Comparison of ENCODE assay signal across 8 cellular contexts in genomic region chr14:103716091-103716801, GRCh38. TPM values are rescaled to one million over a fixed set of nuclear protein-coding genes. Genes with fewer than 3 reads are reported as not detected.
DNase-seq lines count a peak whose midpoint lies in the region; ATAC-seq and TF ChIP-seq lines count a peak whose summit lies in the region.

No MANE protein-coding gene starts in this region.

- TF ChIP-seq CTCF in RWPE2 (IDR thresholded peaks at IDR 0.05; ENCODE audit: poor library complexity, severe bottlenecking) (no peak), epithelial cell of proximal tubule (conservative IDR thresholded peaks at IDR 0.05; ENCODE audit: low read depth, low read length) (no peak)

- no peaks in the 10 kb centered on the region for H3K9me3 Mint-ChIP-seq in natural killer cell treated with Interleukin-12 subunit alpha and Interleukin-12 subunit beta and Interleukin-15 and Interleukin-18, amount 100 ng/mL, for 72 hours

- peak overlapping the region; percentile 86 for H3K27ac ChIP-seq in RWPE2 (ENCODE audit: poor library complexity, severe bottlenecking)

- peak; percentile 60 for DNase-seq in DMS 273 (lab: John Stamatoyannopoulos, UW; ENCODE audit: unreplicated experiment)
- DNase-seq in DMS 273 treated with DMSO at 0.1 percent for 48 hours (lab: John Stamatoyannopoulos, UW) = no peak
- DNase-seq in HCEC 1CT = peak; percentile 17
- no peak for DNase-seq in RWPE2 (ENCODE audit: low spot score)
- DNase-seq in epithelial cell of proximal tubule (ENCODE audit: low read depth) = no peak
- no peak for DNase-seq in natural killer cell treated with Interleukin-12 subunit alpha and Interleukin-12 subunit beta and Interleukin-15 and Interleukin-18, amount 100 ng/mL, for 72 hours (ENCODE audit: low spot score)
- no peak for DNase-seq in SW 1271 (lab: John Stamatoyannopoulos, UW)

- H3K4me1 Mint-ChIP-seq in natural killer cell treated with Interleukin-12 subunit alpha and Interleukin-12 subunit beta and Interleukin-15 and Interleukin-18, amount 100 ng/mL, for 72 hours (ENCODE audit: low read depth in 2 of 2) = peaks cover 8 to 25% of the 10 kb centered on the region in 2 donors

- peaks cover 32% of the 10 kb centered on the region for H3K36me3 ChIP-seq in RWPE2 (ENCODE audit: low read depth)

- H3K4me3 ChIP-seq in RWPE2 (ENCODE audit: severe bottlenecking) (peak overlapping the region; percentile 77), epithelial cell of proximal tubule (ENCODE audit: low read depth, low read length) (peak overlapping the region; percentile 85)

- H3K36me3 Mint-ChIP-seq in natural killer cell treated with Interleukin-12 subunit alpha and Interleukin-12 subunit beta and Interleukin-15 and Interleukin-18, amount 100 ng/mL, for 72 hours = no peaks in the 10 kb centered on the region

- no peaks in the 10 kb centered on the region for H3K27me3 Mint-ChIP-seq in natural killer cell treated with Interleukin-12 subunit alpha and Interleukin-12 subunit beta and Interleukin-15 and Interleukin-18, amount 100 ng/mL, for 72 hours

- ATAC-seq in RWPE2 (ENCODE audit: low read depth) = no peak
- no peak for ATAC-seq in natural killer cell treated with Interleukin-12 subunit alpha and Interleukin-12 subunit beta and Interleukin-15 and Interleukin-18, amount 100 ng/mL, for 72 hours
- no peak for ATAC-seq in GM18873 (IDR thresholded peaks at IDR 0.05; ENCODE audit: low FRiP score, unreplicated experiment)

- H3K4me3 Mint-ChIP-seq in natural killer cell treated with Interleukin-12 subunit alpha and Interleukin-12 subunit beta and Interleukin-15 and Interleukin-18, amount 100 ng/mL, for 72 hours = peak overlapping the region; percentile 98

- no peaks in the 10 kb centered on the region for H3K9me3 ChIP-seq in RWPE2 (ENCODE audit: severe bottlenecking)

- peaks cover 30% of the 10 kb centered on the region for H3K4me1 ChIP-seq in RWPE2 (ENCODE audit: insufficient read depth, poor library complexity, severe bottlenecking)

- H3K27ac Mint-ChIP-seq in natural killer cell treated with Interleukin-12 subunit alpha and Interleukin-12 subunit beta and Interleukin-15 and Interleukin-18, amount 100 ng/mL, for 72 hours = peak overlapping the region in 1 of 2 donors; percentile 61

- H3K27me3 ChIP-seq in RWPE2 (ENCODE audit: insufficient read depth, poor library complexity, severe bottlenecking) = no peaks in the 10 kb centered on the region

RNA-seq across cellular contexts. Expression of gene ZFYVE21, which starts 0.6 kb away (rescaled TPM):
- total RNA-seq in epithelial cell of proximal tubule = 74.1 and 110 TPM in 2 replicates
- 10 to 100 TPM; 13.0 to 22.0 TPM for total RNA-seq in natural killer cell treated with Interleukin-12 subunit alpha and Interleukin-12 subunit beta and Interleukin-15 and Interleukin-18, amount 100 ng/mL, for 72 hours

RNA-seq across cellular contexts. Expression of gene XRCC3, which starts 1.0 kb away (rescaled TPM):
- total RNA-seq in epithelial cell of proximal tubule = 32.5 and 55.0 TPM in 2 replicates
- total RNA-seq in natural killer cell treated with Interleukin-12 subunit alpha and Interleukin-12 subunit beta and Interleukin-15 and Interleukin-18, amount 100 ng/mL, for 72 hours = 100 to 1,000 TPM in 1 of 2 donors, 10 to 100 TPM in 1; 37.3 to 112 TPM

Comparison
In these comparisons a context has a peak if more than half of its experiments do, and no peak if none do; other contexts are left out.
1. DNase-seq: peak in DMS 273 (single experiment) and HCEC 1CT (single experiment); none in DMS 273 treated with DMSO at 0.1 percent for 48 hours (single experiment), RWPE2 (single experiment), epithelial cell of proximal tubule (single experiment), natural killer cell treated with Interleukin-12 subunit alpha and Interleukin-12 subunit beta and Interleukin-15 and Interleukin-18, amount 100 ng/mL, for 72 hours (single experiment) and SW 1271 (0 of 2).